31 cellular contexts compared by ENCODE assay signal in genomic region chr3:58679974-58680656, GRCh38. TPM values are rescaled to one million over a fixed set of nuclear protein-coding genes. Genes with fewer than 3 reads are reported as not detected.
DNase-seq lines count a peak whose midpoint lies in the region; ATAC-seq and TF ChIP-seq lines count a peak whose summit lies in the region.
"Had no signal": no experiment of that assay in that cellular context is flagged by ENCODE, and none has a peak within 500 bp of the region (broad histone marks: within the 10 kb centered on the region; RNA-seq: fewer than 3 reads in every experiment).

No MANE protein-coding gene starts in this region.

- BruUV-seq in PC-3 (replicated peaks; lab: Mats Ljungman, UMichigan): no TSS peak

- H3K36me3 ChIP-seq in PC-3 (ENCODE audit: low read depth, low read length): no peaks in the 10 kb centered on the region
- no peaks in the 10 kb centered on the region for H3K36me3 ChIP-seq in mucosa of rectum (ENCODE audit: control insufficient read depth in 2 of 2, insufficient read depth in 2 of 2, low read length in 2 of 2)
- no peaks in the 10 kb centered on the region for H3K36me3 ChIP-seq in upper lobe of right lung
- H3K36me3 ChIP-seq in SK-N-SH (replicated peaks in 1 of 2; ENCODE audit: control insufficient read depth in 1 of 2, insufficient read depth in 2 of 2, low read length in 1 of 2): no peaks in the 10 kb centered on the region
- H3K36me3 ChIP-seq: cardiac muscle cell, gastroesophageal sphincter, pancreas, tibial nerve had no signal

- no peaks in the 10 kb centered on the region for H4K20me1 ChIP-seq in PC-3 (ENCODE audit: low read length)
- no peaks in the 10 kb centered on the region for H4K20me1 ChIP-seq in SK-N-SH (ENCODE audit: insufficient read depth)

- TF ChIP-seq EP300 in SK-N-SH (IDR thresholded peaks at IDR 0.05; ENCODE audit: borderline replicate concordance in 1 of 2, low read depth in 1 of 2, low read length in 1 of 2): no peak

- no peak for TF ChIP-seq CTCF in PC-3 (conservative IDR thresholded peaks at IDR 0.05; ENCODE audit: low read depth, low read length)
- TF ChIP-seq CTCF in coronary artery (IDR thresholded peaks at IDR 0.05): no peak
- no peak for TF ChIP-seq CTCF in upper lobe of right lung (IDR thresholded peaks at IDR 0.05)
- TF ChIP-seq CTCF in SK-N-SH (IDR thresholded peaks at IDR 0.05): no peak

- POLR2A ChIA-PET in PC-3 (lab: Charles Lee; ENCODE audit: unreplicated experiment): no interaction called here
- POLR2A ChIA-PET in SK-N-SH (lab: Yijun Ruan, JAX): no interaction called here

- intact Hi-C loops in PC-3 (cut with micrococcal nuclease): no loop called here
- intact Hi-C loops in upper lobe of right lung (cut with DNase I): no loop called here

- H3K79me2 ChIP-seq in PC-3 (ENCODE audit: low read length): no peaks in the 10 kb centered on the region
- H3K79me2 ChIP-seq in SK-N-SH (ENCODE audit: insufficient read depth): no peaks in the 10 kb centered on the region

- H3K9me2 ChIP-seq in PC-3 (replicated peaks; ENCODE audit: low read length): no peaks in the 10 kb centered on the region
- no peaks in the 10 kb centered on the region for H3K9me2 ChIP-seq in SK-N-SH

- CTCF ChIA-PET in PC-3 (lab: Charles Lee): interaction anchor here (0.5 to 0.7 kb wide), 2 partner anchors 113 to 115 kb away, joined by 3 to 5 read pairs; no protein-coding TSS in a partner anchor
- CTCF ChIA-PET in SK-N-SH (lab: Yijun Ruan, JAX): interaction anchor here (0.7 kb wide), 1 partner anchor 18 kb away, joined by 3 read pairs; no protein-coding TSS in a partner anchor

- DNase-seq in PC-3: peak; percentile 56
- DNase-seq in coronary artery (ENCODE audit: low spot score): peak; percentile 46
- no peak for DNase-seq in upper lobe of right lung
- DNase-seq in SK-N-SH: no peak
- DNase-seq in NCI-H510A (lab: John Stamatoyannopoulos, UW): no peak
- DNase-seq: activated CD4-positive, alpha-beta memory T cell treated with anti-CD3 and anti-CD28 coated beads for 36 hours; activated CD4-positive, CD25-positive, alpha-beta regulatory T cell treated with anti-CD3 and anti-CD28 coated beads, Interleukin-2, amount 50 U/mL, for 72 hours; activated CD8-positive, alpha-beta memory T cell treated with anti-CD3 and anti-CD28 coated beads, Interleukin-2, amount 50 U/mL, for 4 hours; activated naive CD4-positive, alpha-beta T cell treated with anti-CD3 and anti-CD28 coated beads, Interleukin-2, amount 50 U/mL, for 16 hours; dermis blood vessel endothelial cell; DND-41; hippocampal formation; immature natural killer cell; NCI-H1694; NCI-H69; pancreas; stimulated activated CD4-positive, alpha-beta T cell treated with anti-CD3 and anti-CD28 coated beads, Interleukin-2, amount 100 ng/mL, for 48 hours; T-helper 17 cell had no signal

- no peak overlapping the region for H3K9ac ChIP-seq in PC-3 (ENCODE audit: low read length)
- peak overlapping the region in 1 of 2 donors; percentile 49 for H3K9ac ChIP-seq in mucosa of rectum (ENCODE audit: low read depth in 1 of 2, low read length in 2 of 2)
- no peak overlapping the region for H3K9ac ChIP-seq in SK-N-SH
- H3K9ac ChIP-seq: KMS-11 had no signal

- H3K27me3 ChIP-seq in PC-3 (ENCODE audit: low read length) (no peaks in the 10 kb centered on the region), mucosa of rectum (ENCODE audit: control insufficient read depth in 2 of 2, insufficient read depth in 2 of 2, low read length in 2 of 2) (no peaks in the 10 kb centered on the region), upper lobe of right lung (no peaks in the 10 kb centered on the region), SK-N-SH (ENCODE audit: insufficient read depth) (no peaks in the 10 kb centered on the region; the same call in 1 of the 2 replicates)
- H3K27me3 ChIP-seq: cardiac muscle cell, pancreas, tibial nerve had no signal

- ATAC-seq in PC-3 (peak; percentile 96), upper lobe of right lung (peak; percentile 49), HG03354 (IDR thresholded peaks at IDR 0.05; ENCODE audit: poor library complexity, severe bottlenecking, unreplicated experiment) (no peak)
- ATAC-seq: gastroesophageal sphincter, HCT116, left lobe of liver, pancreas, SK-N-SH treated with all-trans-retinoic acid at 6 μM for 48 hours, T-helper 17 cell had no signal

- 42% methylated on average over 6 of the region's 6 CpGs for WGBS in SK-N-SH (ENCODE audit: low lambda C conversion rate)

- H3K27ac ChIP-seq in PC-3 (ENCODE audit: low read length): no peak overlapping the region
- no peak overlapping the region for H3K27ac ChIP-seq in coronary artery
- H3K27ac ChIP-seq in mucosa of rectum (ENCODE audit: low read depth in 2 of 2, low read length in 2 of 2): peak overlapping the region; percentile 81 to 90
- peak overlapping the region; percentile 42 for H3K27ac ChIP-seq in upper lobe of right lung
- no peak overlapping the region for H3K27ac ChIP-seq in SK-N-SH (ENCODE audit: low read depth in 2 of 2, low read length in 1 of 2)
- H3K27ac ChIP-seq: C4-2B, cardiac muscle cell, gastroesophageal sphincter, KMS-11, pancreas, tibial nerve had no signal

- TF ChIP-seq RAD21 in SK-N-SH (IDR thresholded peaks at IDR 0.05; ENCODE audit: low read length): no peak

- H3K4me3 ChIP-seq in PC-3 (ENCODE audit: low read length) (no peak overlapping the region), coronary artery (no peak overlapping the region), mucosa of rectum (ENCODE audit: low read length in 2 of 2) (peak overlapping the region; percentile 22 to 33), upper lobe of right lung (no peak overlapping the region), SK-N-SH (ENCODE audit: low read depth in 2 of 2, low read length in 1 of 2) (no peak overlapping the region)
- H3K4me3 ChIP-seq: cardiac muscle cell, gastroesophageal sphincter, pancreas, tibial nerve had no signal

- H2AFZ ChIP-seq in PC-3 (ENCODE audit: low read length): peak overlapping the region; percentile 49; the same call in 1 of the 2 replicates
- no peak overlapping the region for H2AFZ ChIP-seq in SK-N-SH (ENCODE audit: low read depth)

- H3K9me3 ChIP-seq in PC-3 (ENCODE audit: low read length) (no peaks in the 10 kb centered on the region), mucosa of rectum (ENCODE audit: control insufficient read depth in 2 of 2, low read length in 2 of 2) (no peaks in the 10 kb centered on the region), upper lobe of right lung (no peaks in the 10 kb centered on the region), SK-N-SH (no peaks in the 10 kb centered on the region)
- H3K9me3 ChIP-seq: pancreas had no signal

- H3K4me2 ChIP-seq in PC-3 (ENCODE audit: low read length): peak overlapping the region; percentile 16; the same call in 1 of the 2 replicates
- H3K4me2 ChIP-seq in SK-N-SH: no peak overlapping the region
- H3K4me2 ChIP-seq: KMS-11 had no signal

- H3K4me1 ChIP-seq in PC-3 (ENCODE audit: insufficient read depth, low read length) (peaks cover 9% of the 10 kb centered on the region; the same call in 1 of the 2 replicates), mucosa of rectum (ENCODE audit: control insufficient read depth in 2 of 2, insufficient read depth in 2 of 2, low read length in 2 of 2) (peaks cover 11 to 17% of the 10 kb centered on the region in 2 donors), upper lobe of right lung (no peaks in the 10 kb centered on the region), SK-N-SH (ENCODE audit: control insufficient read depth in 1 of 2, insufficient read depth in 2 of 2, low read depth in 1 of 2, low read length in 1 of 2) (no peaks in the 10 kb centered on the region)
- H3K4me1 ChIP-seq: gastroesophageal sphincter, pancreas, tibial nerve had no signal

- H3F3A ChIP-seq in PC-3 (ENCODE audit: low read length, unreplicated experiment) (no peaks in the 10 kb centered on the region), SK-N-SH (replicated peaks; ENCODE audit: insufficient read depth) (no peaks in the 10 kb centered on the region)

TF ChIP-seq in SK-N-SH, 30 proteins besides CTCF, POLR2A, EP300 and RAD21 (continues in another document):
- TF ChIP-seq FOSL2 (IDR thresholded peaks at IDR 0.05; ENCODE audit: borderline replicate concordance, low read depth) (no peak), PBX3 (IDR thresholded peaks at IDR 0.05) (no peak), ZBTB33 (IDR thresholded peaks at IDR 0.05; ENCODE audit: borderline replicate concordance, low read depth) (no peak), SIN3A (IDR thresholded peaks at IDR 0.05; ENCODE audit: borderline replicate concordance, low read depth, low read length) (no peak), USF1 (IDR thresholded peaks at IDR 0.05; ENCODE audit: borderline replicate concordance, low read depth) (no peak)

RNA-seq across cellular contexts. Expression of gene FAM3D, which starts 13.5 kb away (rescaled TPM):
- total RNA-seq in PC-3 (2014; rRNA removed) (0.40 TPM in 1 of 2 replicates, not detected in the other), upper lobe of right lung (4.0 TPM)
- polyA plus RNA-seq in SK-N-SH (2012; rRNA removed): not detected in 2 replicates
- polyA plus RNA-seq in SK-N-SH (2012; cell fraction: cytosol; rRNA removed): not detected in 2 replicates
- polyA plus RNA-seq in SK-N-SH (2012; cell fraction: nucleus; rRNA removed): not detected in 2 replicates
- total RNA-seq: activated CD4-positive, alpha-beta memory T cell treated with anti-CD3 and anti-CD28 coated beads for 36 hours; fibroblast of lung; natural killer cell treated with Interleukin-12 subunit alpha and Interleukin-12 subunit beta and Interleukin-15 and Interleukin-18, amount 100 ng/mL, for 72 hours; RPMI7951; T-helper 17 cell; tibial nerve had no signal
- polyA plus RNA-seq: cardiac muscle cell, fibroblast of lung, immature natural killer cell had no signal

Comparison
In these comparisons a context has a peak if more than half of its experiments do, and no peak if none do; other contexts are left out.
1. DNase-seq: peak in PC-3 (single experiment) and coronary artery (single experiment); none in upper lobe of right lung (single experiment), SK-N-SH (single experiment) and NCI-H510A (single experiment).
2. H3K27ac ChIP-seq: peak in mucosa of rectum (2 of 2) and upper lobe of right lung (single experiment); none in PC-3 (single experiment), coronary artery (0 of 2) and SK-N-SH (0 of 2).
3. H3K4me3 ChIP-seq: peak in mucosa of rectum (2 of 2); none in PC-3 (single experiment), coronary artery (single experiment), upper lobe of right lung (single experiment) and SK-N-SH (0 of 2).